In genomic region chr18:58355243-58355642, GRCh38 we compare ENCODE assay signal across 1 cellular context.
TF ChIP-seq lines count a peak whose summit lies in the region.

No MANE protein-coding gene starts in this region.

TF ChIP-seq in WTC11, 78 proteins besides CTCF, POLR2A, EP300 and RAD21 (continued from another document):
- TF ChIP-seq, protein P1, sequence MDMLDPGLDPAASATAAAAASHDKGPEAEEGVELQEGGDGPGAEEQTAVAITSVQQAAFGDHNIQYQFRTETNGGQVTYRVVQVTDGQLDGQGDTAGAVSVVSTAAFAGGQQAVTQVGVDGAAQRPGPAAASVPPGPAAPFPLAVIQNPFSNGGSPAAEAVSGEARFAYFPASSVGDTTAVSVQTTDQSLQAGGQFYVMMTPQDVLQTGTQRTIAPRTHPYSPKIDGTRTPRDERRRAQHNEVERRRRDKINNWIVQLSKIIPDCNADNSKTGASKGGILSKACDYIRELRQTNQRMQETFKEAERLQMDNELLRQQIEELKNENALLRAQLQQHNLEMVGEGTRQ (CRISPR knock-in tag; IDR thresholded peaks at IDR 0.05): no peak
- TF ChIP-seq IRF2 (CRISPR knock-in tag; IDR thresholded peaks at IDR 0.05; ENCODE audit: borderline replicate concordance, low read depth) (no peak), JAZF1 (CRISPR knock-in tag; IDR thresholded peaks at IDR 0.05) (no peak), ZMAT4 (CRISPR knock-in tag; IDR thresholded peaks at IDR 0.05) (no peak), AFF4 (CRISPR knock-in tag; IDR thresholded peaks at IDR 0.05; ENCODE audit: borderline replicate concordance) (no peak), SOX15 (CRISPR knock-in tag; IDR thresholded peaks at IDR 0.05) (no peak), SMAD4 (CRISPR knock-in tag; IDR thresholded peaks at IDR 0.05) (no peak), GABPB1 (CRISPR knock-in tag; IDR thresholded peaks at IDR 0.05) (no peak), MXD4 (CRISPR knock-in tag; IDR thresholded peaks at IDR 0.05; ENCODE audit: borderline replicate concordance) (no peak), ARID4B (CRISPR knock-in tag; IDR thresholded peaks at IDR 0.05; ENCODE audit: borderline replicate concordance) (no peak), ETV6 (CRISPR knock-in tag; IDR thresholded peaks at IDR 0.05) (no peak), ZNF423 (CRISPR knock-in tag; IDR thresholded peaks at IDR 0.05) (no peak), EMX1 (CRISPR knock-in tag; IDR thresholded peaks at IDR 0.05) (no peak), ZNF416 (CRISPR knock-in tag; IDR thresholded peaks at IDR 0.05) (no peak)
- TF ChIP-seq, protein P2, sequence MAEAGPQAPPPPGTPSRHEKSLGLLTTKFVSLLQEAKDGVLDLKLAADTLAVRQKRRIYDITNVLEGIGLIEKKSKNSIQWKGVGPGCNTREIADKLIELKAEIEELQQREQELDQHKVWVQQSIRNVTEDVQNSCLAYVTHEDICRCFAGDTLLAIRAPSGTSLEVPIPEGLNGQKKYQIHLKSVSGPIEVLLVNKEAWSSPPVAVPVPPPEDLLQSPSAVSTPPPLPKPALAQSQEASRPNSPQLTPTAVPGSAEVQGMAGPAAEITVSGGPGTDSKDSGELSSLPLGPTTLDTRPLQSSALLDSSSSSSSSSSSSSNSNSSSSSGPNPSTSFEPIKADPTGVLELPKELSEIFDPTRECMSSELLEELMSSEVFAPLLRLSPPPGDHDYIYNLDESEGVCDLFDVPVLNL (CRISPR knock-in tag; IDR thresholded peaks at IDR 0.05; ENCODE audit: borderline replicate concordance, low read depth): no peak
- TF ChIP-seq, protein P3, sequence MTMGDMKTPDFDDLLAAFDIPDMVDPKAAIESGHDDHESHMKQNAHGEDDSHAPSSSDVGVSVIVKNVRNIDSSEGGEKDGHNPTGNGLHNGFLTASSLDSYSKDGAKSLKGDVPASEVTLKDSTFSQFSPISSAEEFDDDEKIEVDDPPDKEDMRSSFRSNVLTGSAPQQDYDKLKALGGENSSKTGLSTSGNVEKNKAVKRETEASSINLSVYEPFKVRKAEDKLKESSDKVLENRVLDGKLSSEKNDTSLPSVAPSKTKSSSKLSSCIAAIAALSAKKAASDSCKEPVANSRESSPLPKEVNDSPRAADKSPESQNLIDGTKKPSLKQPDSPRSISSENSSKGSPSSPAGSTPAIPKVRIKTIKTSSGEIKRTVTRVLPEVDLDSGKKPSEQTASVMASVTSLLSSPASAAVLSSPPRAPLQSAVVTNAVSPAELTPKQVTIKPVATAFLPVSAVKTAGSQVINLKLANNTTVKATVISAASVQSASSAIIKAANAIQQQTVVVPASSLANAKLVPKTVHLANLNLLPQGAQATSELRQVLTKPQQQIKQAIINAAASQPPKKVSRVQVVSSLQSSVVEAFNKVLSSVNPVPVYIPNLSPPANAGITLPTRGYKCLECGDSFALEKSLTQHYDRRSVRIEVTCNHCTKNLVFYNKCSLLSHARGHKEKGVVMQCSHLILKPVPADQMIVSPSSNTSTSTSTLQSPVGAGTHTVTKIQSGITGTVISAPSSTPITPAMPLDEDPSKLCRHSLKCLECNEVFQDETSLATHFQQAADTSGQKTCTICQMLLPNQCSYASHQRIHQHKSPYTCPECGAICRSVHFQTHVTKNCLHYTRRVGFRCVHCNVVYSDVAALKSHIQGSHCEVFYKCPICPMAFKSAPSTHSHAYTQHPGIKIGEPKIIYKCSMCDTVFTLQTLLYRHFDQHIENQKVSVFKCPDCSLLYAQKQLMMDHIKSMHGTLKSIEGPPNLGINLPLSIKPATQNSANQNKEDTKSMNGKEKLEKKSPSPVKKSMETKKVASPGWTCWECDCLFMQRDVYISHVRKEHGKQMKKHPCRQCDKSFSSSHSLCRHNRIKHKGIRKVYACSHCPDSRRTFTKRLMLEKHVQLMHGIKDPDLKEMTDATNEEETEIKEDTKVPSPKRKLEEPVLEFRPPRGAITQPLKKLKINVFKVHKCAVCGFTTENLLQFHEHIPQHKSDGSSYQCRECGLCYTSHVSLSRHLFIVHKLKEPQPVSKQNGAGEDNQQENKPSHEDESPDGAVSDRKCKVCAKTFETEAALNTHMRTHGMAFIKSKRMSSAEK (CRISPR knock-in tag; IDR thresholded peaks at IDR 0.05; ENCODE audit: borderline replicate concordance): no peak
